ENCODE assay signal across 34 cellular contexts in genomic region chr4:99826016-99826415, GRCh38. TPM values are rescaled to one million over a fixed set of nuclear protein-coding genes. Genes with fewer than 3 reads are reported as not detected.
"Had no signal": no experiment of that assay in that cellular context is flagged by ENCODE, and none has a peak within 500 bp of the region (broad histone marks: within the 10 kb centered on the region; RNA-seq: fewer than 3 reads in every experiment).

No MANE protein-coding gene starts in this region.

- H3K27ac Mint-ChIP-seq: activated CD4-positive, alpha-beta memory T cell treated with anti-CD3 and anti-CD28 coated beads, Interleukin-2, amount 10 ng/mL, durations not matched to agents 7 days and 5 days; activated naive CD8-positive, alpha-beta T cell; activated T-helper 2 cell treated with anti-CD3 and anti-CD28 coated beads, Interferon-gamma antibody, Interleukin-2, Interleukin-4, amounts not matched to agents 10 μg/mL and 5 μg/mL and 100 μg/mL, durations not matched to agents 14 hours and 24 hours and 36 hours; natural killer cell treated with Interleukin-12 subunit alpha and Interleukin-12 subunit beta and Interleukin-15 and Interleukin-18, amount 100 ng/mL, for 72 hours; WTC11 had no signal

- FAIRE-seq: endometrium, kidney had no signal

- H3K9me3 Mint-ChIP-seq: activated CD4-positive, alpha-beta memory T cell treated with anti-CD3 and anti-CD28 coated beads, Interleukin-2, amount 10 ng/mL, durations not matched to agents 7 days and 5 days; activated T-cell treated with anti-CD3 and anti-CD28 coated beads, Interleukin-2, amount 50 U/mL, for 24 hours; natural killer cell treated with Interleukin-12 subunit alpha and Interleukin-12 subunit beta and Interleukin-15 and Interleukin-18, amount 100 ng/mL, for 72 hours; stimulated activated naive CD8-positive, alpha-beta T cell treated with anti-CD3 and anti-CD28 coated beads, Interleukin-15, Interleukin-2, amounts not matched to agents 100 ng/mL and 50 ng/mL, for 24 hours; WTC11 had no signal

- H3K27ac ChIP-seq: cardiac muscle cell, colonic mucosa, thoracic aorta, upper lobe of left lung, vagina had no signal

- H3K36me3 Mint-ChIP-seq: natural killer cell treated with Interleukin-12 subunit alpha and Interleukin-12 subunit beta and Interleukin-15 and Interleukin-18, amount 100 ng/mL, for 72 hours; WTC11 had no signal

- H3K9me3 ChIP-seq: colonic mucosa, thoracic aorta, upper lobe of left lung, vagina had no signal

- ATAC-seq: left colon; natural killer cell treated with Interleukin-12 subunit alpha and Interleukin-12 subunit beta and Interleukin-15 and Interleukin-18, amount 100 ng/mL, for 72 hours; right cardiac atrium; WTC11 had no signal

- H3K4me3 Mint-ChIP-seq: activated CD4-positive, alpha-beta memory T cell treated with anti-CD3 and anti-CD28 coated beads, Interleukin-2, amount 10 ng/mL, durations not matched to agents 7 days and 5 days; activated CD4-positive, alpha-beta T cell treated with anti-CD3 and anti-CD28 coated beads, Interleukin-2, amount 10 ng/mL, durations not matched to agents 7 days and 5 days; activated naive CD8-positive, alpha-beta T cell; activated T-cell treated with anti-CD3 and anti-CD28 coated beads, Interleukin-2, amount 50 U/mL, for 24 hours; natural killer cell treated with Interleukin-12 subunit alpha and Interleukin-12 subunit beta and Interleukin-15 and Interleukin-18, amount 100 ng/mL, for 72 hours; stimulated activated naive CD8-positive, alpha-beta T cell treated with anti-CD3 and anti-CD28 coated beads, Interleukin-15, Interleukin-2, amounts not matched to agents 100 ng/mL and 50 ng/mL, for 24 hours; WTC11 had no signal

- H3K27me3 ChIP-seq: cardiac muscle cell, colonic mucosa, upper lobe of left lung, vagina had no signal

- DNase-seq: activated CD4-positive, alpha-beta memory T cell treated with anti-CD3 and anti-CD28 coated beads, Interleukin-2, amount 10 ng/mL, durations not matched to agents 7 days and 5 days; activated CD4-positive, alpha-beta T cell treated with anti-CD3 and anti-CD28 coated beads for 1 hour; activated CD4-positive, alpha-beta T cell treated with anti-CD3 and anti-CD28 coated beads, Interleukin-2, amount 10 ng/mL, durations not matched to agents 7 days and 5 days; activated CD8-positive, alpha-beta memory T cell treated with anti-CD3 and anti-CD28 coated beads, Interleukin-2, amount 50 U/mL, for 48 hours; activated naive CD4-positive, alpha-beta T cell; activated T-cell treated with anti-CD3 and anti-CD28 coated beads, Interleukin-2, amount 50 U/mL, for 24 hours; anterior cingulate cortex; cerebellar nuclear complex; colonic mucosa; effector CD8-positive, alpha-beta T cell; erythroblast; head of caudate nucleus; hippocampal formation; kidney; left colon; mesenchymal stem cell; posterior cingulate gyrus; right cardiac atrium; stimulated activated CD4-positive, alpha-beta T cell treated with anti-CD3 and anti-CD28 coated beads, Interleukin-2, amount 100 ng/mL, for 48 hours; T-helper 2 cell; upper lobe of left lung had no signal

- H3K27me3 Mint-ChIP-seq: activated CD4-positive, alpha-beta memory T cell treated with anti-CD3 and anti-CD28 coated beads, Interleukin-2, amount 10 ng/mL, durations not matched to agents 7 days and 5 days; activated CD4-positive, alpha-beta T cell treated with anti-CD3 and anti-CD28 coated beads, Interleukin-2, amount 10 ng/mL, durations not matched to agents 7 days and 5 days; activated naive CD8-positive, alpha-beta T cell; activated T-cell treated with anti-CD3 and anti-CD28 coated beads, Interleukin-2, amount 50 U/mL, for 24 hours; stimulated activated naive CD8-positive, alpha-beta T cell treated with anti-CD3 and anti-CD28 coated beads, Interleukin-15, Interleukin-2, amounts not matched to agents 100 ng/mL and 50 ng/mL, for 24 hours had no signal

- H3K4me1 ChIP-seq: colonic mucosa, upper lobe of left lung, vagina had no signal

- H3K36me3 ChIP-seq: cardiac muscle cell, colonic mucosa, thoracic aorta, upper lobe of left lung, vagina had no signal

- H3K4me3 ChIP-seq: cardiac muscle cell, colonic mucosa, thoracic aorta, upper lobe of left lung, vagina had no signal

RNA-seq across cellular contexts. Expression of gene DAPP1, which starts 9.4 kb away (rescaled TPM):
- total RNA-seq: dermis microvascular lymphatic vessel endothelial cell, fibroblast of lung, fibroblast of villous mesenchyme, osteoblast, WTC11 had no signal
- polyA plus RNA-seq: cardiac muscle cell, fibroblast of lung had no signal
